In the genomic region with DNA sequence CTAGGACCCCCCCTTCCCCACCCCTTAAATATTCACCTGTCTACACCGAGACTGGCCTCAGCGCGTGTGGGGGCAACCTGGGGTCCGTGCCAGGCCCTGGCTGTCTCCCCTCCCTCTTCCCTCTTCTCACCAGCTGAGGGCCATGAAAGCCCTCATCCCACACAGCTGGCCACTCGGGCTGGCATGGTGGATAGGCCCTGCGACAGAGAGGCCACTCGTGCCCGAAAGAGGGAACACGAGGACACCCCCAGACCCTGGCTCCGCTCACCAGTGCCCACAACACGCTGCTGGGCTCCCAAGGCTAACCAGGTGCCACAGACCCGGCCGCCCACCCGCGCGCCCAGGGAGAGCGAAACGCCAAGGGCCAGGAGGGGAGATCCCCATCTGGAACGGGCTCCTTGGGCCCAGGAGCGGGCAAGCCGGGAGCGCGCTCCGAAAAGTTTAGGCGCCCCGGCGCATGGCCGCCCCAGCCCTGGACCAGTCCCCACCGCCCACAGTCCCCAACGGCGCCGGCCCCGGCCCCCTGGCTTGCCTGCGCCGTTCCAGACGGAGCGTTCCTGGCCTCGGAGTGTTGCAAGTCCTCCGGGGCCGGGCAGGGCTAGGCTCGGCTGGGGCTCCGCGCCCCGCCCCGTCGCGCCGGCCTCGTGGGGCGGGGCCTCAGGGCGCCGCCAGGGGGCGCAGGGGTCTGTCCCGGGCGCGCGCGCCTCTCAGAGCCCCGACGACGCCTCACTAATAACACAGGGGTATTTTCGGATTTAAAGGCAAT, we compare ENCODE assay signal across 8 cellular contexts. TPM values are rescaled to one million over a fixed set of nuclear protein-coding genes. Genes with fewer than 3 reads are reported as not detected.
DNase-seq lines count a peak whose midpoint lies in the region; ATAC-seq and TF ChIP-seq lines count a peak whose summit lies in the region.

Gene TMBIM1 (minus strand): TSS at position 570 of the 766 bp plus-strand sequence. CDS start 10,362 bp downstream, outside the sequence.

- peak; percentile 71 for DNase-seq in NCI-H510A treated with DMSO at 0.1 percent for 48 hours (lab: John Stamatoyannopoulos, UW)
- peak in 2 of 3 experiments; percentile 58 to 72 for DNase-seq in activated CD8-positive, alpha-beta memory T cell treated with anti-CD3 and anti-CD28 coated beads for 48 hours (ENCODE audit: low read depth in 2 of 3, low spot score in 2 of 3)
- DNase-seq in midbrain (lab: John Stamatoyannopoulos, UW): peak; percentile 77
- peak; percentile 64 to 71 for DNase-seq in stimulated activated CD8-positive, alpha-beta memory T cell treated with anti-CD3 and anti-CD28 coated beads, Interleukin-2, amount 100 ng/mL, for 48 hours (ENCODE audit: low read depth in 2 of 2)
- DNase-seq in NCI-H2196 treated with DMSO at 0.1 percent for 48 hours (lab: John Stamatoyannopoulos, UW; ENCODE audit: unreplicated experiment): no peak

- ATAC-seq in HG02642 (IDR thresholded peaks at IDR 0.05; ENCODE audit: poor library complexity, unreplicated experiment): peak; percentile 76

- peak; percentile 58 for TF ChIP-seq POLR2A in GM15510 (IDR thresholded peaks at IDR 0.05; ENCODE audit: borderline replicate concordance, extremely low read depth, insufficient read length)

- in situ Hi-C loops in endometrial microvascular endothelial cells (cut with HindIII; ENCODE audit: inconsistent ontology term, low pct_unique_long_range_greater_than_20kb, low sequenced_read_pairs): loop anchor here (10.0 kb wide), 1 partner anchor 273 kb away; the partner anchor contains the start of genes CNOT9 and USP37

RNA-seq across cellular contexts. Expression of gene TMBIM1, which starts in this region (rescaled TPM):
- 106 TPM for total RNA-seq in endometrial microvascular endothelial cells (ENCODE audit: inconsistent ontology term)
